Comparison of ENCODE assay signal across 16 cellular contexts in the genomic region with DNA sequence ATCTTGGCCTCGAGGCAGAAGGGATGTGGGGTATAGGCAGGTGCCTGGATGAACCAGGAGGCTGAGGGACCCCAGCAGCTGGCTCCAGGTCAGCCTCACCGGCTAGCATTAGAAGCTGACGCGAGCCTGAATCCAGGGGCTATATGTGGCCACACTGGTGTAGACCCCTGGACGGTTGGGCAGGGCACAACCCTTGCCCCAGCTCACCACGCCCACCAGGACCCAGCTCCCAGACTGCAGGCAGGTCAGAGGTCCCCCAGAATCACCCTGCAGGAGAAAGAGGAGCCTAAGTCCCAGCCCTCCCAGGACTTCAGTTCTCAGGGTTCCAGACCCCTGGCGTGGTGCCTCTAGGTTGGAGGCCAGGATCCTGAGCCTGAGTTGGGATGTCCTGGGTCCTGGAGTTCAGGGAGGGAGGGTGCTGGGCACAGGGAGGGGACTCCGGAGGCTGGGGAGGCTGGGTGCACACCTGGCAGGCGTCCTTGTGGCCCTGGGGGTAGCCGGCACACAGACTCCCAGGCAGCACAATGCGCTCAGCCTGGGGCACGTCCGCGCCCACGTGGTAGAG. TPM values are rescaled to one million over a fixed set of nuclear protein-coding genes. Genes with fewer than 3 reads are reported as not detected.
DNase-seq lines count a peak whose midpoint lies in the region; ATAC-seq and TF ChIP-seq lines count a peak whose summit lies in the region.
"Had no signal": no experiment of that assay in that cellular context is flagged by ENCODE, and none has a peak within 500 bp of the region (broad histone marks: within the 10 kb centered on the region; RNA-seq: fewer than 3 reads in every experiment).

No MANE protein-coding gene starts in this region.

- TF ChIP-seq CTCF in WTC11 (IDR thresholded peaks at IDR 0.05) (no peak), vagina (IDR thresholded peaks at IDR 0.05) (no peak), endothelial cell (IDR thresholded peaks at IDR 0.05; ENCODE audit: unreplicated experiment) (no peak)

- no peak for TF ChIP-seq POLR2A in vagina (IDR thresholded peaks at IDR 0.05)

- H3K4me1 ChIP-seq in vagina, result peaks cover 11% of the 10 kb centered on the region

- POLR2A ChIA-PET in WTC11 (lab: Charles Lee), result no interaction called here

- no peaks in the 10 kb centered on the region for H3K9me3 Mint-ChIP-seq in T-helper 1 cell treated with Interleukin-12 subunit alpha and Interleukin-12 subunit beta and Interleukin-4 antibody, amounts not matched to agents 30 μg/mL and 1 μg/mL, for 36 hours
- H3K9me3 Mint-ChIP-seq in WTC11 (no peaks in the 10 kb centered on the region), endothelial cell (ENCODE audit: unreplicated experiment) (no peaks in the 10 kb centered on the region)

- CTCF ChIA-PET in WTC11 (lab: Charles Lee), result interaction anchor here (0.9 to 2.7 kb wide), 5 partner anchors 14 to 142 kb away, joined by 3 to 18 read pairs (median 3); partner anchors contain the start of genes FLYWCH2, PRSS21 and PRSS41

- peaks cover 4% of the 10 kb centered on the region for H3K4me1 Mint-ChIP-seq in T-helper 1 cell treated with Interleukin-12 subunit alpha and Interleukin-12 subunit beta and Interleukin-4 antibody, amounts not matched to agents 30 μg/mL and 1 μg/mL, for 36 hours (ENCODE audit: low read depth)
- H3K4me1 Mint-ChIP-seq in WTC11 (peaks cover 8% of the 10 kb centered on the region), endothelial cell (ENCODE audit: unreplicated experiment) (peaks cover 2% of the 10 kb centered on the region)

- peak overlapping the region; percentile 63 for H3K4me3 Mint-ChIP-seq in T-helper 1 cell treated with Interleukin-12 subunit alpha and Interleukin-12 subunit beta and Interleukin-4 antibody, amounts not matched to agents 30 μg/mL and 1 μg/mL, for 36 hours
- peak overlapping the region; percentile 69 for H3K4me3 Mint-ChIP-seq in WTC11
- no peak overlapping the region for H3K4me3 Mint-ChIP-seq in endothelial cell (ENCODE audit: unreplicated experiment)

- H3K36me3 ChIP-seq in vagina, result no peaks in the 10 kb centered on the region
- H3K36me3 ChIP-seq: SJSA1 had no signal

- H3K27me3 Mint-ChIP-seq in T-helper 1 cell treated with Interleukin-12 subunit alpha and Interleukin-12 subunit beta and Interleukin-4 antibody, amounts not matched to agents 30 μg/mL and 1 μg/mL, for 36 hours (ENCODE audit: low read depth), result peaks cover 24% of the 10 kb centered on the region
- H3K27me3 Mint-ChIP-seq in WTC11 (ENCODE audit: low read depth), result peaks cover 35% of the 10 kb centered on the region
- H3K27me3 Mint-ChIP-seq in endothelial cell (ENCODE audit: unreplicated experiment), result peaks cover 12% of the 10 kb centered on the region

- no peaks in the 10 kb centered on the region for H3K9me3 ChIP-seq in vagina
- H3K9me3 ChIP-seq: SJSA1 had no signal

- H3K36me3 Mint-ChIP-seq in T-helper 1 cell treated with Interleukin-12 subunit alpha and Interleukin-12 subunit beta and Interleukin-4 antibody, amounts not matched to agents 30 μg/mL and 1 μg/mL, for 36 hours (ENCODE audit: low read depth), result no peaks in the 10 kb centered on the region
- H3K36me3 Mint-ChIP-seq in WTC11, result no peaks in the 10 kb centered on the region
- no peaks in the 10 kb centered on the region for H3K36me3 Mint-ChIP-seq in endothelial cell (ENCODE audit: low read depth, unreplicated experiment)

- intact Hi-C loops in left cardiac atrium (cut with DNase I) (no loop called here), vagina (cut with DNase I) (no loop called here)

- ATAC-seq in WTC11 (peak; percentile 12; the same call in 1 of the 2 replicates), left cardiac atrium (no peak)

- DNase-seq in T-helper 1 cell (no peak), WTC11 (ENCODE audit: low spot score) (no peak), left cardiac atrium (peak; percentile 12), vagina (ENCODE audit: extremely low spot score in 2 of 2) (no peak), SIG-M5 treated with dmso at 0.1 percent for 504 hours (lab: John Stamatoyannopoulos, UW; ENCODE audit: unreplicated experiment) (no peak), endothelial cell (ENCODE audit: low spot score) (no peak)
- DNase-seq: 8988T, GDM1, NCI-H524 treated with DMSO at 0.1 percent for 48 hours had no signal

- H3K27ac ChIP-seq in skin epidermis (no peak overlapping the region), vagina (no peak overlapping the region)
- H3K27ac ChIP-seq: SJSA1 had no signal

- H3K4me3 ChIP-seq in skin epidermis, result peak overlapping the region in 4 of 7 experiments; percentile 22 to 42 (median 24)
- peak overlapping the region in 1 of 2 donors; percentile 45 for H3K4me3 ChIP-seq in vagina
- H3K4me3 ChIP-seq: SJSA1 had no signal

- no peak overlapping the region for H3K27ac Mint-ChIP-seq in T-helper 1 cell treated with Interleukin-12 subunit alpha and Interleukin-12 subunit beta and Interleukin-4 antibody, amounts not matched to agents 30 μg/mL and 1 μg/mL, for 36 hours
- H3K27ac Mint-ChIP-seq in WTC11 (no peak overlapping the region), endothelial cell (ENCODE audit: unreplicated experiment) (no peak overlapping the region)

- no peaks in the 10 kb centered on the region for H3K27me3 ChIP-seq in vagina

TF ChIP-seq in WTC11, 78 proteins besides CTCF, POLR2A, EP300 and RAD21 (continues in another document):
- TF ChIP-seq, protein P1, sequence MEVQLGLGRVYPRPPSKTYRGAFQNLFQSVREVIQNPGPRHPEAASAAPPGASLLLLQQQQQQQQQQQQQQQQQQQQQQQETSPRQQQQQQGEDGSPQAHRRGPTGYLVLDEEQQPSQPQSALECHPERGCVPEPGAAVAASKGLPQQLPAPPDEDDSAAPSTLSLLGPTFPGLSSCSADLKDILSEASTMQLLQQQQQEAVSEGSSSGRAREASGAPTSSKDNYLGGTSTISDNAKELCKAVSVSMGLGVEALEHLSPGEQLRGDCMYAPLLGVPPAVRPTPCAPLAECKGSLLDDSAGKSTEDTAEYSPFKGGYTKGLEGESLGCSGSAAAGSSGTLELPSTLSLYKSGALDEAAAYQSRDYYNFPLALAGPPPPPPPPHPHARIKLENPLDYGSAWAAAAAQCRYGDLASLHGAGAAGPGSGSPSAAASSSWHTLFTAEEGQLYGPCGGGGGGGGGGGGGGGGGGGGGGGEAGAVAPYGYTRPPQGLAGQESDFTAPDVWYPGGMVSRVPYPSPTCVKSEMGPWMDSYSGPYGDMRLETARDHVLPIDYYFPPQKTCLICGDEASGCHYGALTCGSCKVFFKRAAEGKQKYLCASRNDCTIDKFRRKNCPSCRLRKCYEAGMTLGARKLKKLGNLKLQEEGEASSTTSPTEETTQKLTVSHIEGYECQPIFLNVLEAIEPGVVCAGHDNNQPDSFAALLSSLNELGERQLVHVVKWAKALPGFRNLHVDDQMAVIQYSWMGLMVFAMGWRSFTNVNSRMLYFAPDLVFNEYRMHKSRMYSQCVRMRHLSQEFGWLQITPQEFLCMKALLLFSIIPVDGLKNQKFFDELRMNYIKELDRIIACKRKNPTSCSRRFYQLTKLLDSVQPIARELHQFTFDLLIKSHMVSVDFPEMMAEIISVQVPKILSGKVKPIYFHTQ (CRISPR knock-in tag; IDR thresholded peaks at IDR 0.05), result no peak
- TF ChIP-seq EMX1 (CRISPR knock-in tag; IDR thresholded peaks at IDR 0.05) (no peak), ZNF219 (CRISPR knock-in tag; IDR thresholded peaks at IDR 0.05; ENCODE audit: borderline replicate concordance) (no peak), RELA (CRISPR knock-in tag; IDR thresholded peaks at IDR 0.05; ENCODE audit: borderline replicate concordance) (no peak), SMAD3 (CRISPR knock-in tag; IDR thresholded peaks at IDR 0.05; ENCODE audit: borderline replicate concordance) (no peak), GTF2I (CRISPR knock-in tag; conservative IDR thresholded peaks at IDR 0.05) (no peak), TEAD4 (CRISPR knock-in tag; IDR thresholded peaks at IDR 0.05) (no peak), MYBL2 (CRISPR knock-in tag; IDR thresholded peaks at IDR 0.05) (no peak), NFE2L1 (CRISPR knock-in tag; IDR thresholded peaks at IDR 0.05) (no peak)
- TF ChIP-seq, protein P2, sequence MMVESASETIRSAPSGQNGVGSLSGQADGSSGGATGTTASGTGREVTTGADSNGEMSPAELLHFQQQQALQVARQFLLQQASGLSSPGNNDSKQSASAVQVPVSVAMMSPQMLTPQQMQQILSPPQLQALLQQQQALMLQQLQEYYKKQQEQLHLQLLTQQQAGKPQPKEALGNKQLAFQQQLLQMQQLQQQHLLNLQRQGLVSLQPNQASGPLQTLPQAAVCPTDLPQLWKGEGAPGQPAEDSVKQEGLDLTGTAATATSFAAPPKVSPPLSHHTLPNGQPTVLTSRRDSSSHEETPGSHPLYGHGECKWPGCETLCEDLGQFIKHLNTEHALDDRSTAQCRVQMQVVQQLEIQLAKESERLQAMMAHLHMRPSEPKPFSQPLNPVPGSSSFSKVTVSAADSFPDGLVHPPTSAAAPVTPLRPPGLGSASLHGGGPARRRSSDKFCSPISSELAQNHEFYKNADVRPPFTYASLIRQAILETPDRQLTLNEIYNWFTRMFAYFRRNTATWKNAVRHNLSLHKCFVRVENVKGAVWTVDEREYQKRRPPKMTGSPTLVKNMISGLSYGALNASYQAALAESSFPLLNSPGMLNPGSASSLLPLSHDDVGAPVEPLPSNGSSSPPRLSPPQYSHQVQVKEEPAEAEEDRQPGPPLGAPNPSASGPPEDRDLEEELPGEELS (CRISPR knock-in tag; IDR thresholded peaks at IDR 0.05), result no peak

RNA-seq across cellular contexts. Expression of gene PRSS33, which starts 2.7 kb away (rescaled TPM):
- total RNA-seq in WTC11 (2021), result 0.18 to 0.44 TPM (median 0.24 TPM) in 3 replicates
- total RNA-seq in left cardiac atrium, result not detected
- not detected for total RNA-seq in vagina
- total RNA-seq in endothelial cell (ENCODE audit: unreplicated experiment), result not detected
- total RNA-seq: frontal cortex, M059J, SJSA1, skeletal muscle tissue had no signal

RNA-seq across cellular contexts. Expression of gene ELOB, which starts 7.5 kb away (rescaled TPM):
- total RNA-seq in WTC11 (2021), result 252 to 267 TPM (median 267 TPM) in 3 replicates
- total RNA-seq in left cardiac atrium, result 100 to 1,000 TPM; 262 to 270 TPM
- 530 TPM for total RNA-seq in vagina
- total RNA-seq in endothelial cell (ENCODE audit: unreplicated experiment), result 195 TPM

RNA-seq across cellular contexts. Expression of gene PRSS41, which starts 13.7 kb away (rescaled TPM):
- not detected in 3 replicates for total RNA-seq in WTC11 (2021)
- not detected for total RNA-seq in left cardiac atrium
- total RNA-seq in vagina, result not detected
- total RNA-seq in endothelial cell (ENCODE audit: unreplicated experiment), result not detected
- total RNA-seq: activated CD8-positive, alpha-beta memory T cell treated with anti-CD3 and anti-CD28 coated beads for 36 hours; frontal cortex; M059J; SJSA1; skeletal muscle tissue had no signal

RNA-seq across cellular contexts. Expression of gene SRRM2, which starts 32.2 kb away (rescaled TPM):
- total RNA-seq in WTC11 (2021) (769 to 823 TPM (median 815 TPM) in 3 replicates), left cardiac atrium (100 to 1,000 TPM; 266 to 321 TPM), vagina (534 TPM), endothelial cell (ENCODE audit: unreplicated experiment) (456 TPM)

RNA-seq across cellular contexts. Expression of gene PRSS21, which starts 32.4 kb away (rescaled TPM):
- total RNA-seq in WTC11 (2021) (1.2 to 1.5 TPM (median 1.4 TPM) in 3 replicates), left cardiac atrium (not detected), vagina (not detected), endothelial cell (ENCODE audit: unreplicated experiment) (not detected)
- total RNA-seq: frontal cortex, M059J, SJSA1, skeletal muscle tissue had no signal
